ENCODE assay signal across 29 cellular contexts in genomic region chr15:85897818-85898717, GRCh38.
DNase-seq lines count a peak whose midpoint lies in the region; TF ChIP-seq lines count a peak whose summit lies in the region.
"Had no signal": no experiment of that assay in that cellular context is flagged by ENCODE, and none has a peak within 500 bp of the region (broad histone marks: within the 10 kb centered on the region; RNA-seq: fewer than 3 reads in every experiment).

No MANE protein-coding gene starts in this region.

- H3K36me3 ChIP-seq in mammary epithelial cell (ENCODE audit: insufficient read depth, low read length): no peaks in the 10 kb centered on the region
- H3K36me3 ChIP-seq: breast epithelium, MG63, neutrophil, stomach, transverse colon, WERI-Rb-1 had no signal

- dilution Hi-C loops in mammary epithelial cell (cut with HindIII; ENCODE audit: low sequenced_read_pairs): no loop called here

- no peak overlapping the region for H3K4me3 ChIP-seq in mammary epithelial cell (replicated peaks in 1 of 3; ENCODE audit: insufficient read depth in 1 of 3, low read depth in 2 of 3, low read length in 3 of 3)
- H3K4me3 ChIP-seq: breast epithelium, coronary artery, MG63, stomach, transverse colon had no signal

- H3K27ac ChIP-seq in mammary epithelial cell (ENCODE audit: insufficient read depth, low read depth, low read length): no peak overlapping the region
- H3K27ac ChIP-seq: breast epithelium, coronary artery, neutrophil, stomach, transverse colon, WERI-Rb-1 had no signal

- no peaks in the 10 kb centered on the region for H4K20me1 ChIP-seq in mammary epithelial cell (ENCODE audit: insufficient read depth, low read length)

- DNase-seq in NCI-H82 (lab: John Stamatoyannopoulos, UW) (peak; percentile 20), NCI-H82 treated with DMSO at 0.1 percent for 48 hours (lab: John Stamatoyannopoulos, UW; ENCODE audit: unreplicated experiment) (no peak), astrocyte of the hippocampus (ENCODE audit: low read depth, low spot score) (peak; percentile 39), iPS-NIHi11 (ENCODE audit: low spot score) (peak; percentile 58), stromal cell of bone marrow (ENCODE audit: low read depth) (peak; percentile 4), mammary epithelial cell (no peak), GM13976 (ENCODE audit: low spot score) (no peak)
- DNase-seq in stimulated activated CD4-positive, alpha-beta T cell treated with anti-CD3 and anti-CD28 coated beads, Interleukin-12 subunit alpha, Interleukin-12 subunit beta, amount 100 ng/mL, for 4 hours: no peak
- DNase-seq: 8988T; activated CD4-positive, alpha-beta T cell treated with anti-CD3 and anti-CD28 coated beads, Interleukin-2, amount 50 U/mL, for 48 hours; activated CD8-positive, alpha-beta memory T cell treated with anti-CD3 and anti-CD28 coated beads, Interleukin-2, amount 50 U/mL, for 48 hours; activated effector memory CD4-positive, alpha-beta T cell treated with anti-CD3 and anti-CD28 coated beads, Interleukin-2, amount 50 U/mL, for 16 hours; activated naive CD8-positive, alpha-beta T cell treated with anti-CD3 and anti-CD28 coated beads, Interleukin-2, amount 50 U/mL, for 24 hours; AML-193; CD8-positive, alpha-beta T cell; DMS79 treated with DMSO at 0.1 percent for 48 hours; MG63; NCI-H1417 treated with DMSO at 0.1 percent for 48 hours; NCI-H2107; NCI-H446 treated with DMSO at 0.1 percent for 48 hours; RPMI8226; SK-N-SH; stimulated activated CD4-positive, alpha-beta T cell treated with anti-CD3 and anti-CD28 coated beads, Interleukin-4, amount 100 ng/mL, for 4 hours; stomach; transverse colon; WERI-Rb-1 had no signal

- TF ChIP-seq CTCF in mammary epithelial cell (conservative IDR thresholded peaks at IDR 0.05 in 1 of 2, IDR thresholded peaks at IDR 0.05 in 1 of 2; ENCODE audit: extremely low read depth in 1 of 2, insufficient read depth in 1 of 2, low read depth in 1 of 2, low read length in 2 of 2) (no peak), GM13976 (IDR thresholded peaks at IDR 0.05; ENCODE audit: borderline replicate concordance, control extremely low read depth, extremely low read depth, insufficient read depth, missing control alignments) (no peak)

- H3K4me1 ChIP-seq in mammary epithelial cell (ENCODE audit: insufficient read depth, low read length): no peaks in the 10 kb centered on the region
- H3K4me1 ChIP-seq: breast epithelium, stomach, transverse colon had no signal

- 47% methylated on average over 15 of the region's 17 CpGs for WGBS in mammary epithelial cell (ENCODE audit: low coverage, missing lambda C conversion rate)

- no peak overlapping the region for H2AFZ ChIP-seq in mammary epithelial cell (ENCODE audit: low read depth, low read length)

- no peak overlapping the region for H3K9ac ChIP-seq in mammary epithelial cell (ENCODE audit: insufficient read depth, low read length)
- H3K9ac ChIP-seq: SK-N-SH had no signal

- no peaks in the 10 kb centered on the region for H3K79me2 ChIP-seq in mammary epithelial cell (ENCODE audit: insufficient read depth, low read length)

- CTCF ChIA-PET in mammary epithelial cell (lab: Charles Lee; ENCODE audit: low non-redundant PET): interaction anchor here (0.6 kb wide), 1 partner anchor 256 kb away, joined by 4 read pairs; no protein-coding TSS in a partner anchor

- peaks cover 2% of the 10 kb centered on the region for H3K27me3 ChIP-seq in mammary epithelial cell (ENCODE audit: insufficient read depth, low read length)

- in situ Hi-C loops in mammary epithelial cell (cut with MboI; ENCODE audit: low sequenced_read_pairs in 2 of 2): no loop called here
- in situ Hi-C loops in GM13976 (cut with MboI; ENCODE audit: low sequenced_read_pairs, unreplicated experiment): no loop called here

- no peak overlapping the region for H3K4me2 ChIP-seq in mammary epithelial cell (ENCODE audit: insufficient read depth, low read depth, low read length)
- H3K4me2 ChIP-seq: SK-N-SH had no signal

- no peaks in the 10 kb centered on the region for H3K9me3 ChIP-seq in mammary epithelial cell (replicated peaks; ENCODE audit: insufficient read depth, low read length)
- H3K9me3 ChIP-seq: breast epithelium, MG63, neutrophil, SK-N-SH, stomach, transverse colon had no signal

- no TSS peak for BruUV-seq in mammary epithelial cell (replicated peaks; lab: Mats Ljungman, UMichigan)

- intact Hi-C loops in mammary epithelial cell (cut with micrococcal nuclease): no loop called here

Comparison
In these comparisons a context has a peak if more than half of its experiments do, and no peak if none do; other contexts are left out.
1. DNase-seq: peak in NCI-H82 (single experiment), astrocyte of the hippocampus (single experiment), iPS-NIHi11 (single experiment) and stromal cell of bone marrow (single experiment); none in NCI-H82 treated with DMSO at 0.1 percent for 48 hours (single experiment), mammary epithelial cell (single experiment), stimulated activated CD4-positive, alpha-beta T cell treated with anti-CD3 and anti-CD28 coated beads, Interleukin-12 subunit alpha, Interleukin-12 subunit beta, amount 100 ng/mL, for 4 hours (single experiment) and GM13976 (single experiment).